ENCODE assay signal across 1 cellular context in genomic region chr19:9431475-9431874, GRCh38.
TF ChIP-seq lines count a peak whose summit lies in the region.

No MANE protein-coding gene starts in this region.

TF ChIP-seq in GM23338, 12 proteins besides CTCF, POLR2A, EP300 and RAD21 (continued from another document):
- TF ChIP-seq, protein P1, sequence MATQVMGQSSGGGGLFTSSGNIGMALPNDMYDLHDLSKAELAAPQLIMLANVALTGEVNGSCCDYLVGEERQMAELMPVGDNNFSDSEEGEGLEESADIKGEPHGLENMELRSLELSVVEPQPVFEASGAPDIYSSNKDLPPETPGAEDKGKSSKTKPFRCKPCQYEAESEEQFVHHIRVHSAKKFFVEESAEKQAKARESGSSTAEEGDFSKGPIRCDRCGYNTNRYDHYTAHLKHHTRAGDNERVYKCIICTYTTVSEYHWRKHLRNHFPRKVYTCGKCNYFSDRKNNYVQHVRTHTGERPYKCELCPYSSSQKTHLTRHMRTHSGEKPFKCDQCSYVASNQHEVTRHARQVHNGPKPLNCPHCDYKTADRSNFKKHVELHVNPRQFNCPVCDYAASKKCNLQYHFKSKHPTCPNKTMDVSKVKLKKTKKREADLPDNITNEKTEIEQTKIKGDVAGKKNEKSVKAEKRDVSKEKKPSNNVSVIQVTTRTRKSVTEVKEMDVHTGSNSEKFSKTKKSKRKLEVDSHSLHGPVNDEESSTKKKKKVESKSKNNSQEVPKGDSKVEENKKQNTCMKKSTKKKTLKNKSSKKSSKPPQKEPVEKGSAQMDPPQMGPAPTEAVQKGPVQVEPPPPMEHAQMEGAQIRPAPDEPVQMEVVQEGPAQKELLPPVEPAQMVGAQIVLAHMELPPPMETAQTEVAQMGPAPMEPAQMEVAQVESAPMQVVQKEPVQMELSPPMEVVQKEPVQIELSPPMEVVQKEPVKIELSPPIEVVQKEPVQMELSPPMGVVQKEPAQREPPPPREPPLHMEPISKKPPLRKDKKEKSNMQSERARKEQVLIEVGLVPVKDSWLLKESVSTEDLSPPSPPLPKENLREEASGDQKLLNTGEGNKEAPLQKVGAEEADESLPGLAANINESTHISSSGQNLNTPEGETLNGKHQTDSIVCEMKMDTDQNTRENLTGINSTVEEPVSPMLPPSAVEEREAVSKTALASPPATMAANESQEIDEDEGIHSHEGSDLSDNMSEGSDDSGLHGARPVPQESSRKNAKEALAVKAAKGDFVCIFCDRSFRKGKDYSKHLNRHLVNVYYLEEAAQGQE (IDR thresholded peaks at IDR 0.05; ENCODE audit: unreplicated experiment), result no peak
- TF ChIP-seq EZH2 (IDR thresholded peaks at IDR 0.05; ENCODE audit: low read depth, unreplicated experiment), result no peak
- no peak for TF ChIP-seq ZNF331 (CRISPR knock-in tag; IDR thresholded peaks at IDR 0.05; ENCODE audit: low read depth)
- TF ChIP-seq JUNB (IDR thresholded peaks at IDR 0.05; ENCODE audit: unreplicated experiment), result no peak
- TF ChIP-seq EZH2phosphoT487 (IDR thresholded peaks at IDR 0.05; ENCODE audit: unreplicated experiment), result no peak
